18 cellular contexts compared by ENCODE assay signal in the genomic region with DNA sequence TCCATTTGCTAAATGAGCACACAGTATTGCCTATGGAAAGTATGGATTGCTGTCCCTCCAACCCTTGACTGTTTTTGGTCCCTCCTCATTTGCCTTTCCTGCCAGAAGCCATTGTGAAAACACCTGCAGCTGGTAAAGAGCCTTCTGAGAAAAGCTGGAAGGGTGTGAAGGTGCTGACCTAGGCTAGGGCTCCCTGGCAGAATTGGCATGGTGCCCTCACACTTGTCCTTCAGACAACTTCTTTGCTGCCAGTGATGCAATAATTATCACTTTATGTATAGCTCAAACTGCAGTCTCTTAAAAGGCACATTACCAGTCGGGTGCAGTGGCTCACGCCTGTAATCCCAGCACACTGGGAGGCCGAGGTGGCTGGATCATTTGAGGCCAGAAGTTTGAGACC. TPM values are rescaled to one million over a fixed set of nuclear protein-coding genes. Genes with fewer than 3 reads are reported as not detected.
A peak's percentile ranks its signal among the peaks of the same experiment; 100 is the strongest.
DNase-seq lines count a peak whose midpoint lies in the region; ATAC-seq and TF ChIP-seq lines count a peak whose summit lies in the region.
"Had no signal": no experiment of that assay in that cellular context is flagged by ENCODE, and none has a peak within 500 bp of the region (broad histone marks: within the 10 kb centered on the region; RNA-seq: fewer than 3 reads in every experiment).

No MANE protein-coding gene starts in this region.

- DNase-seq in activated T-cell treated with anti-CD3 and anti-CD28 coated beads, Interleukin-2, amount 50 U/mL, for 24 hours, result no peak
- DNase-seq in activated T-cell treated with anti-CD3 and anti-CD28 coated beads, Interleukin-2, amount 50 U/mL, for 72 hours, result no peak
- DNase-seq in NCI-H2029 treated with DMSO at 0.1 percent for 48 hours (lab: John Stamatoyannopoulos, UW), result peak; percentile 28
- peak; percentile 46 to 73 (median 60) for DNase-seq in body of pancreas
- no peak for DNase-seq in stimulated activated effector memory CD8-positive, alpha-beta T cell treated with anti-CD3 and anti-CD28 coated beads, Interleukin-12 subunit alpha, Interleukin-12 subunit beta, amount 100 ng/mL, for 72 hours (ENCODE audit: low spot score in 2 of 2)
- DNase-seq in omental fat pad (ENCODE audit: low spot score), result no peak
- no peak for DNase-seq in OCI-M2 (lab: John Stamatoyannopoulos, UW; ENCODE audit: unreplicated experiment)
- no peak for DNase-seq in 8988T
- DNase-seq: activated CD4-positive, alpha-beta T cell treated with anti-CD3 and anti-CD28 coated beads, Interleukin-2, amount 10 ng/mL, durations not matched to agents 24 days and 14 days; anterior cingulate cortex; DMS53; effector CD8-positive, alpha-beta T cell; spleen had no signal

- H3K36me3 Mint-ChIP-seq in activated T-cell treated with anti-CD3 and anti-CD28 coated beads, Interleukin-2, amount 50 U/mL, for 24 hours (ENCODE audit: low read depth), result peaks cover 46% of the 10 kb centered on the region
- H3K36me3 Mint-ChIP-seq in activated T-cell treated with anti-CD3 and anti-CD28 coated beads, Interleukin-2, amount 50 U/mL, for 72 hours (ENCODE audit: insufficient read depth in 2 of 2), result peaks cover 5 to 11% of the 10 kb centered on the region in 2 donors
- H3K36me3 Mint-ChIP-seq in stimulated activated effector memory CD8-positive, alpha-beta T cell treated with anti-CD3 and anti-CD28 coated beads, Interleukin-12 subunit alpha, Interleukin-12 subunit beta, amount 100 ng/mL, for 72 hours, result peaks cover 59% of the 10 kb centered on the region

- TF ChIP-seq POLR2A in body of pancreas (IDR thresholded peaks at IDR 0.05), result no peak

- no peak overlapping the region for H3K4me3 ChIP-seq in body of pancreas
- H3K4me3 ChIP-seq: esophagus muscularis mucosa, gastroesophageal sphincter, spleen had no signal

- no peak overlapping the region for H3K4me3 Mint-ChIP-seq in activated T-cell treated with anti-CD3 and anti-CD28 coated beads, Interleukin-2, amount 50 U/mL, for 24 hours
- no peak overlapping the region for H3K4me3 Mint-ChIP-seq in activated T-cell treated with anti-CD3 and anti-CD28 coated beads, Interleukin-2, amount 50 U/mL, for 72 hours
- no peak overlapping the region for H3K4me3 Mint-ChIP-seq in stimulated activated effector memory CD8-positive, alpha-beta T cell treated with anti-CD3 and anti-CD28 coated beads, Interleukin-12 subunit alpha, Interleukin-12 subunit beta, amount 100 ng/mL, for 72 hours
- H3K4me3 Mint-ChIP-seq: activated CD4-positive, alpha-beta T cell treated with anti-CD3 and anti-CD28 coated beads, Interleukin-2, amount 10 ng/mL, durations not matched to agents 24 days and 14 days; CD14-positive monocyte; mesothelial cell of epicardium had no signal

- no peak for ATAC-seq in activated T-cell treated with anti-CD3 and anti-CD28 coated beads, Interleukin-2, amount 50 U/mL, for 72 hours (replicated peaks in 1 of 2)
- no peak for ATAC-seq in body of pancreas
- no peak for ATAC-seq in stimulated activated effector memory CD8-positive, alpha-beta T cell treated with anti-CD3 and anti-CD28 coated beads, Interleukin-12 subunit alpha, Interleukin-12 subunit beta, amount 100 ng/mL, for 72 hours
- ATAC-seq in omental fat pad (ENCODE audit: low FRiP score), result no peak
- ATAC-seq: gastroesophageal sphincter, HCT116 had no signal

- no peak overlapping the region for H3K27ac ChIP-seq in body of pancreas
- H3K27ac ChIP-seq: esophagus muscularis mucosa, gastroesophageal sphincter had no signal

- H3K36me3 ChIP-seq in body of pancreas (replicated peaks in 1 of 2; ENCODE audit: insufficient read depth in 1 of 2, low read depth in 2 of 2), result no peaks in the 10 kb centered on the region
- H3K36me3 ChIP-seq: gastroesophageal sphincter had no signal

- no peaks in the 10 kb centered on the region for H3K9me3 Mint-ChIP-seq in activated T-cell treated with anti-CD3 and anti-CD28 coated beads, Interleukin-2, amount 50 U/mL, for 24 hours
- H3K9me3 Mint-ChIP-seq in activated T-cell treated with anti-CD3 and anti-CD28 coated beads, Interleukin-2, amount 50 U/mL, for 72 hours, result peaks cover 0 to 1% of the 10 kb centered on the region in 2 donors
- no peaks in the 10 kb centered on the region for H3K9me3 Mint-ChIP-seq in stimulated activated effector memory CD8-positive, alpha-beta T cell treated with anti-CD3 and anti-CD28 coated beads, Interleukin-12 subunit alpha, Interleukin-12 subunit beta, amount 100 ng/mL, for 72 hours
- H3K9me3 Mint-ChIP-seq: activated CD4-positive, alpha-beta T cell treated with anti-CD3 and anti-CD28 coated beads, Interleukin-2, amount 10 ng/mL, durations not matched to agents 24 days and 14 days; mesothelial cell of epicardium had no signal

- peak overlapping the region; percentile 36 for H3K27ac Mint-ChIP-seq in activated T-cell treated with anti-CD3 and anti-CD28 coated beads, Interleukin-2, amount 50 U/mL, for 24 hours
- H3K27ac Mint-ChIP-seq in activated T-cell treated with anti-CD3 and anti-CD28 coated beads, Interleukin-2, amount 50 U/mL, for 72 hours, result no peak overlapping the region
- peak overlapping the region; percentile 78 for H3K27ac Mint-ChIP-seq in stimulated activated effector memory CD8-positive, alpha-beta T cell treated with anti-CD3 and anti-CD28 coated beads, Interleukin-12 subunit alpha, Interleukin-12 subunit beta, amount 100 ng/mL, for 72 hours
- H3K27ac Mint-ChIP-seq: activated CD4-positive, alpha-beta T cell treated with anti-CD3 and anti-CD28 coated beads, Interleukin-2, amount 10 ng/mL, durations not matched to agents 24 days and 14 days; mesothelial cell of epicardium had no signal

- no peaks in the 10 kb centered on the region for H3K9me3 ChIP-seq in body of pancreas
- H3K9me3 ChIP-seq: esophagus muscularis mucosa, gastroesophageal sphincter, spleen had no signal

- TF ChIP-seq CTCF in body of pancreas (IDR thresholded peaks at IDR 0.05), result no peak
- no peak for TF ChIP-seq CTCF in omental fat pad (IDR thresholded peaks at IDR 0.05)

- H3K4me1 ChIP-seq in body of pancreas, result peaks cover 32% of the 10 kb centered on the region

- no peaks in the 10 kb centered on the region for H3K27me3 ChIP-seq in body of pancreas
- H3K27me3 ChIP-seq: esophagus muscularis mucosa, gastroesophageal sphincter, spleen had no signal

- peaks cover 51% of the 10 kb centered on the region for H3K4me1 Mint-ChIP-seq in activated T-cell treated with anti-CD3 and anti-CD28 coated beads, Interleukin-2, amount 50 U/mL, for 24 hours (ENCODE audit: low read depth)
- peaks cover 56% of the 10 kb centered on the region for H3K4me1 Mint-ChIP-seq in activated T-cell treated with anti-CD3 and anti-CD28 coated beads, Interleukin-2, amount 50 U/mL, for 72 hours (ENCODE audit: low read depth)
- H3K4me1 Mint-ChIP-seq in stimulated activated effector memory CD8-positive, alpha-beta T cell treated with anti-CD3 and anti-CD28 coated beads, Interleukin-12 subunit alpha, Interleukin-12 subunit beta, amount 100 ng/mL, for 72 hours, result peaks cover 34% of the 10 kb centered on the region

- no peaks in the 10 kb centered on the region for H3K27me3 Mint-ChIP-seq in activated T-cell treated with anti-CD3 and anti-CD28 coated beads, Interleukin-2, amount 50 U/mL, for 24 hours
- no peaks in the 10 kb centered on the region for H3K27me3 Mint-ChIP-seq in activated T-cell treated with anti-CD3 and anti-CD28 coated beads, Interleukin-2, amount 50 U/mL, for 72 hours (ENCODE audit: low read depth)
- H3K27me3 Mint-ChIP-seq: activated CD4-positive, alpha-beta T cell treated with anti-CD3 and anti-CD28 coated beads, Interleukin-2, amount 10 ng/mL, durations not matched to agents 24 days and 14 days had no signal

- intact Hi-C loops in body of pancreas (cut with DNase I), result no loop called here

- 81 to 92% methylated on average over 3 of the region's 3 CpGs for WGBS in body of pancreas, 2 donors

RNA-seq across cellular contexts. Expression of gene TXNDC15, which starts 4.2 kb away (rescaled TPM):
- total RNA-seq in activated T-cell treated with anti-CD3 and anti-CD28 coated beads, Interleukin-2, amount 50 U/mL, for 72 hours, result 10 to 100 TPM; 46.9 TPM
- 10 to 100 TPM; 50.4 to 74.5 TPM for total RNA-seq in body of pancreas
- 10 to 100 TPM; 53.4 to 78.5 (median 70.0) TPM for total RNA-seq in omental fat pad

RNA-seq across cellular contexts. Expression of gene PCBD2, which starts 26.5 kb away (rescaled TPM):
- 10 to 100 TPM; 22.1 to 22.2 TPM for total RNA-seq in activated T-cell treated with anti-CD3 and anti-CD28 coated beads, Interleukin-2, amount 50 U/mL, for 72 hours
- total RNA-seq in body of pancreas (10 to 100 TPM in 1 of 2 donors, 1 to 10 TPM in 1; 9.9 to 15.8 TPM), omental fat pad (10 to 100 TPM in 1 of 4 donors, 1 to 10 TPM in 3; 5.4 to 10.3 (median 7.3) TPM)

RNA-seq across cellular contexts. Expression of gene C5orf24, which starts 32.6 kb away (rescaled TPM):
- total RNA-seq in activated T-cell treated with anti-CD3 and anti-CD28 coated beads, Interleukin-2, amount 50 U/mL, for 72 hours, result 10 to 100 TPM; 39.4 TPM
- total RNA-seq in body of pancreas, result 10 to 100 TPM; 15.3 to 20.1 TPM
- total RNA-seq in omental fat pad, result 10 to 100 TPM; 36.1 to 56.0 (median 45.9) TPM

Comparison
In these comparisons a context has a peak if more than half of its experiments do, and no peak if none do; other contexts are left out.
1. DNase-seq: peak in NCI-H2029 treated with DMSO at 0.1 percent for 48 hours (single experiment) and body of pancreas (4 of 4); none in activated T-cell treated with anti-CD3 and anti-CD28 coated beads, Interleukin-2, amount 50 U/mL, for 24 hours (single experiment), activated T-cell treated with anti-CD3 and anti-CD28 coated beads, Interleukin-2, amount 50 U/mL, for 72 hours (0 of 2), stimulated activated effector memory CD8-positive, alpha-beta T cell treated with anti-CD3 and anti-CD28 coated beads, Interleukin-12 subunit alpha, Interleukin-12 subunit beta, amount 100 ng/mL, for 72 hours (0 of 2), omental fat pad (single experiment), OCI-M2 (single experiment) and 8988T (single experiment).